Comparison of ENCODE assay signal across 25 cellular contexts in genomic region chr17:81807839-81808238, GRCh38. TPM values are rescaled to one million over a fixed set of nuclear protein-coding genes. Genes with fewer than 3 reads are reported as not detected.
"Had no signal": no experiment of that assay in that cellular context is flagged by ENCODE, and none has a peak within 500 bp of the region (broad histone marks: within the 10 kb centered on the region; RNA-seq: fewer than 3 reads in every experiment).

No MANE protein-coding gene starts in this region.

- DNase-seq: activated CD4-positive, alpha-beta memory T cell treated with anti-CD3 and anti-CD28 coated beads for 36 hours; activated CD4-positive, alpha-beta T cell treated with anti-CD3 and anti-CD28 coated beads, Interleukin-2, amount 10 ng/mL, durations not matched to agents 7 days and 5 days; activated CD4-positive, CD25-positive, alpha-beta regulatory T cell; activated CD8-positive, alpha-beta memory T cell treated with anti-CD3 and anti-CD28 coated beads for 24 hours; activated effector memory CD4-positive, alpha-beta T cell treated with anti-CD3 and anti-CD28 coated beads, Interleukin-2, amount 50 U/mL, for 16 hours; activated naive CD4-positive, alpha-beta T cell treated with Interleukin-2 at 50 U/mL for 16 hours; activated T-cell treated with anti-CD3 and anti-CD28 coated beads, Interleukin-2, amount 50 U/mL, for 4 hours; amygdala; NCI-H1105; NCI-H1436; NCI-H1694 treated with DMSO at 0.1 percent for 48 hours; NCI-H2081; NCI-H82; PC-3; SHP77 treated with DMSO at 0.1 percent for 48 hours; T-cell; T-helper 2 cell had no signal

- H3K27ac ChIP-seq: KMS-11, VCaP had no signal

- ATAC-seq: activated T-cell treated with anti-CD3 and anti-CD28 coated beads, Interleukin-2, amount 50 U/mL, for 4 hours; T-cell had no signal

- H3K4me2 ChIP-seq: KMS-11 had no signal

- H3K9me3 Mint-ChIP-seq: activated CD4-positive, alpha-beta memory T cell treated with anti-CD3 and anti-CD28 coated beads for 36 hours; activated CD4-positive, alpha-beta T cell treated with anti-CD3 and anti-CD28 coated beads, Interleukin-2, amount 10 ng/mL, durations not matched to agents 7 days and 5 days; activated T-cell treated with anti-CD3 and anti-CD28 coated beads, Interleukin-2, amount 50 U/mL, for 4 hours; T-cell had no signal

- H3K4me3 Mint-ChIP-seq: activated CD4-positive, alpha-beta memory T cell treated with anti-CD3 and anti-CD28 coated beads for 36 hours; activated CD4-positive, alpha-beta T cell treated with anti-CD3 and anti-CD28 coated beads, Interleukin-2, amount 10 ng/mL, durations not matched to agents 7 days and 5 days; activated naive CD8-positive, alpha-beta T cell; activated T-cell treated with anti-CD3 and anti-CD28 coated beads, Interleukin-2, amount 50 U/mL, for 4 hours; brain; T-cell had no signal

- H3K9ac ChIP-seq: KMS-11 had no signal

- H3K27ac Mint-ChIP-seq: activated CD4-positive, alpha-beta memory T cell treated with anti-CD3 and anti-CD28 coated beads for 36 hours; activated CD4-positive, alpha-beta T cell treated with anti-CD3 and anti-CD28 coated beads, Interleukin-2, amount 10 ng/mL, durations not matched to agents 7 days and 5 days; activated naive CD8-positive, alpha-beta T cell; brain; T-cell had no signal

- H3K4me1 Mint-ChIP-seq: activated CD4-positive, alpha-beta T cell treated with anti-CD3 and anti-CD28 coated beads, Interleukin-2, amount 10 ng/mL, durations not matched to agents 7 days and 5 days; brain had no signal

- H3K36me3 Mint-ChIP-seq: activated CD4-positive, alpha-beta memory T cell treated with anti-CD3 and anti-CD28 coated beads for 36 hours; activated naive CD8-positive, alpha-beta T cell; brain; T-cell had no signal

RNA-seq across cellular contexts. Expression of gene GCGR, which starts 3.9 kb away (rescaled TPM):
- total RNA-seq: activated CD4-positive, alpha-beta memory T cell treated with anti-CD3 and anti-CD28 coated beads for 36 hours; activated CD4-positive, alpha-beta T cell treated with anti-CD3 and anti-CD28 coated beads, Interleukin-2, amount 10 ng/mL, durations not matched to agents 7 days and 5 days; activated T-cell treated with anti-CD3 and anti-CD28 coated beads, Interleukin-2, amount 50 U/mL, for 4 hours; astrocyte; MCF 10A; SK-MEL-5 had no signal

RNA-seq across cellular contexts. Expression of gene PPP1R27, which starts 27.0 kb away (rescaled TPM):
- total RNA-seq: activated CD4-positive, alpha-beta memory T cell treated with anti-CD3 and anti-CD28 coated beads for 36 hours; activated CD4-positive, alpha-beta T cell treated with anti-CD3 and anti-CD28 coated beads, Interleukin-2, amount 10 ng/mL, durations not matched to agents 7 days and 5 days; activated T-cell treated with anti-CD3 and anti-CD28 coated beads, Interleukin-2, amount 50 U/mL, for 4 hours; astrocyte; MCF 10A; NCI-H460; PC-3; T-cell had no signal
